ENCODE assay signal across 1 cellular context in the genomic region with DNA sequence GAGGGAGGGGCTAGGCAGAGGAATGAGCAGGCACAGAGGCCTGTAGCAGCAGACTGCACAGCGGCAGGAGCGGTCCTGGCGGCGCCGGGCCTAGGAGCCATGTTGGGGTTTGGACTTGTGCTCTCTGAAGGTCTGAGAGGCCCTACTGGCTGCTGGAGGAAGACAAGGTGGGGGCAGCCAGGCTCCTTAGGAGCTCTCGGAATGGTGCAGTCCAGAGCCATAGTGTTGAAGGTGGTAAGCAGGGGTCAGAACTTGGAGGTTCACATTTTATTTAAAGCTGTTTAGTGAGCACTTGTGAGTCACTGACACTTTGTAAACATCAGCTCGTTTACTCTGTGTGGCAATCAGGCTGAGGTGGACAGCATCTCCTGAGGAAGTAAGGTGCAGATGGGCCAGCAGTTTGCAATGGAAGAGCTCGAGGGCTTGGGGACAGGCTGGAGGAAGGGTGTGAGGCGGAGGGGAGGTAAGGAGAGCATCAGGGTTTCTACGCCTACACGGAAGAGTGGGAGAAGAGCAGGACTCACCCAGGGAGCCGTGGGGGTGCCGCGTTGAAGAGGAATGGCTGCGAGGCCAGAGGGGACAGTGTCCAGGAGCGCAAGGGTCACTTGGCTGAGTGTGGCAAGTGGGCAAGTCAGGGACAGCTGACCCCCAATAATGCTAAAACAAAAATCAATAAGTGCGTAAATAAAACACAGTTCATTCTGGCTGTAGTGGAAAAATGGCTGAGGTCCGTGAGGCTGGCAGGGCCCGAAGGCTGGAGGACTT.
TF ChIP-seq lines count a peak whose summit lies in the region.

No MANE protein-coding gene starts in this region.

TF ChIP-seq in HEK293, 187 proteins besides CTCF, POLR2A, EP300 and RAD21 (continued from another document):
- TF ChIP-seq, protein P1, sequence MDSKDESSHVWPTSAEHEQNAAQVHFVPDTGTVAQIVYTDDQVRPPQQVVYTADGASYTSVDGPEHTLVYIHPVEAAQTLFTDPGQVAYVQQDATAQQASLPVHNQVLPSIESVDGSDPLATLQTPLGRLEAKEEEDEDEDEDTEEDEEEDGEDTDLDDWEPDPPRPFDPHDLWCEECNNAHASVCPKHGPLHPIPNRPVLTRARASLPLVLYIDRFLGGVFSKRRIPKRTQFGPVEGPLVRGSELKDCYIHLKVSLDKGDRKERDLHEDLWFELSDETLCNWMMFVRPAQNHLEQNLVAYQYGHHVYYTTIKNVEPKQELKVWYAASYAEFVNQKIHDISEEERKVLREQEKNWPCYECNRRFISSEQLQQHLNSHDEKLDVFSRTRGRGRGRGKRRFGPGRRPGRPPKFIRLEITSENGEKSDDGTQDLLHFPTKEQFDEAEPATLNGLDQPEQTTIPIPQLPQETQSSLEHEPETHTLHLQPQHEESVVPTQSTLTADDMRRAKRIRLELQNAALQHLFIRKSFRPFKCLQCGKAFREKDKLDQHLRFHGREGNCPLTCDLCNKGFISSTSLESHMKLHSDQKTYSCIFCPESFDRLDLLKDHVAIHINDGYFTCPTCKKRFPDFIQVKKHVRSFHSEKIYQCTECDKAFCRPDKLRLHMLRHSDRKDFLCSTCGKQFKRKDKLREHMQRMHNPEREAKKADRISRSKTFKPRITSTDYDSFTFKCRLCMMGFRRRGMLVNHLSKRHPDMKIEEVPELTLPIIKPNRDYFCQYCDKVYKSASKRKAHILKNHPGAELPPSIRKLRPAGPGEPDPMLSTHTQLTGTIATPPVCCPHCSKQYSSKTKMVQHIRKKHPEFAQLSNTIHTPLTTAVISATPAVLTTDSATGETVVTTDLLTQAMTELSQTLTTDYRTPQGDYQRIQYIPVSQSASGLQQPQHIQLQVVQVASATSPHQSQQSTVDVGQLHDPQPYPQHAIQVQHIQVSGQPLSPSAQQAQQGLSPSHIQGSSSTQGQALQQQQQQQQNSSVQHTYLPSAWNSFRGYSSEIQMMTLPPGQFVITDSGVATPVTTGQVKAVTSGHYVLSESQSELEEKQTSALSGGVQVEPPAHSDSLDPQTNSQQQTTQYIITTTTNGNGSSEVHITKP (tag by site-specific recombination; IDR thresholded peaks at IDR 0.05): peak; percentile 93
- no peak for TF ChIP-seq ZNF658 (tag by site-specific recombination; IDR thresholded peaks at IDR 0.05)
